In genomic region chr4:80017125-80017854, GRCh38 we compare ENCODE assay signal across 8 cellular contexts. TPM values are rescaled to one million over a fixed set of nuclear protein-coding genes. Genes with fewer than 3 reads are reported as not detected.
A peak's percentile ranks its signal among the peaks of the same experiment; 100 is the strongest.
DNase-seq lines count a peak whose midpoint lies in the region; ATAC-seq and TF ChIP-seq lines count a peak whose summit lies in the region.

No MANE protein-coding gene starts in this region.

- intact Hi-C loops in left lung (cut with DNase I), result no loop called here
- intact Hi-C loops in A673 (cut with micrococcal nuclease; ENCODE audit: unreplicated experiment), result no loop called here

- ATAC-seq in HG02981 (IDR thresholded peaks at IDR 0.05; ENCODE audit: unreplicated experiment) (peak; percentile 75), SK-N-SH treated with all-trans-retinoic acid at 6 μM for 48 hours (peak; percentile 79), left lung (peak; percentile 61), GM19397 (IDR thresholded peaks at IDR 0.05; ENCODE audit: unreplicated experiment) (no peak)

- no peaks in the 10 kb centered on the region for H3K9me3 ChIP-seq in left lung
- H3K9me3 ChIP-seq in A673 (ENCODE audit: low read depth, low read length, poor library complexity, severe bottlenecking), result no peaks in the 10 kb centered on the region

- H3K27me3 ChIP-seq in left lung (no peaks in the 10 kb centered on the region), A673 (replicated peaks; ENCODE audit: insufficient read depth, low read depth, low read length, poor library complexity) (no peaks in the 10 kb centered on the region)

- H3K36me3 ChIP-seq in left lung (peaks cover 0 to 30% of the 10 kb centered on the region in 2 donors), A673 (ENCODE audit: insufficient read depth, low read length, poor library complexity, severe bottlenecking) (no peaks in the 10 kb centered on the region)

- BruUV-seq in A673 (replicated peaks; lab: Mats Ljungman, UMichigan), result no TSS peak

- no peak overlapping the region for H3K4me3 ChIP-seq in left lung
- no peak overlapping the region for H3K4me3 ChIP-seq in A673 (ENCODE audit: low read depth, low read length, poor library complexity, severe bottlenecking)

- CTCF ChIA-PET in A673 (lab: Charles Lee), result no interaction called here

- H3K27ac ChIP-seq in left lung (peak overlapping the region; percentile 13 to 69), A673 (ENCODE audit: low read depth, low read length, poor library complexity, severe bottlenecking) (no peak overlapping the region)

- peak; percentile 77 for DNase-seq in GM04503 (ENCODE audit: low read depth)
- DNase-seq in left lung, result no peak
- DNase-seq in mucosa of gallbladder (ENCODE audit: low spot score), result no peak
- DNase-seq in COR-L47 (lab: John Stamatoyannopoulos, UW), result no peak
- no peak for DNase-seq in A673 (ENCODE audit: low spot score)

- POLR2A ChIA-PET in A673 (lab: Charles Lee; ENCODE audit: low non-redundant PET), result no interaction called here

- TF ChIP-seq CTCF in left lung (IDR thresholded peaks at IDR 0.05), result no peak
- TF ChIP-seq CTCF in A673 (conservative IDR thresholded peaks at IDR 0.05; ENCODE audit: low read depth, low read length), result no peak

- peaks cover 3 to 30% of the 10 kb centered on the region in 2 donors for H3K4me1 ChIP-seq in left lung
- H3K4me1 ChIP-seq in A673 (ENCODE audit: insufficient read depth, low read length, poor library complexity, severe bottlenecking), result no peaks in the 10 kb centered on the region

TF ChIP-seq in SK-N-SH treated with all-trans-retinoic acid at 6 μM for 48 hours, 23 proteins besides CTCF, POLR2A, EP300 and RAD21:
- no peak for TF ChIP-seq GLIS3 (CRISPR knock-in tag; IDR thresholded peaks at IDR 0.05)

RNA-seq across cellular contexts. Expression of gene ANTXR2, which starts 55.7 kb away (rescaled TPM):
- total RNA-seq in left lung (10 to 100 TPM; 45.6 to 73.3 TPM), mucosa of gallbladder (163 TPM), A673 (2021) (7.0 and 8.0 TPM in 2 replicates)
